In genomic region chr3:111688190-111688800, GRCh38 we compare ENCODE assay signal across 24 cellular contexts.
"Had no signal": no experiment of that assay in that cellular context is flagged by ENCODE, and none has a peak within 500 bp of the region (broad histone marks: within the 10 kb centered on the region; RNA-seq: fewer than 3 reads in every experiment).

No MANE protein-coding gene starts in this region.

- H2AFZ ChIP-seq: hepatocyte had no signal

- H3K9me3 Mint-ChIP-seq: naive B cell had no signal

- H3K27me3 Mint-ChIP-seq: naive B cell; stimulated activated naive B cell treated with anti-CD40 and anti-IgM and Interleukin-4, amounts not matched to agents 10 μg/mL and 1 μg/mL and 100 μg/mL, for 72 hours had no signal

- ATAC-seq: foreskin keratinocyte; psoas muscle; sciatic nerve; stimulated activated naive B cell treated with anti-CD40 and anti-IgM and Interleukin-4, amounts not matched to agents 10 μg/mL and 1 μg/mL and 100 μg/mL, for 72 hours had no signal

- H3K4me3 Mint-ChIP-seq: naive B cell; stimulated activated naive B cell treated with anti-CD40 and anti-IgM and Interleukin-4, amounts not matched to agents 10 μg/mL and 1 μg/mL and 100 μg/mL, for 72 hours had no signal

- H3K36me3 ChIP-seq: colonic mucosa, left ventricle myocardium inferior, neutrophil, spleen, stomach, thoracic aorta, transverse colon had no signal

- H3K4me3 ChIP-seq: colonic mucosa, hepatocyte, left ventricle myocardium inferior, lung, psoas muscle, spleen, stomach, thoracic aorta, transverse colon had no signal

- H3K4me2 ChIP-seq: hepatocyte had no signal

- H3K9me3 ChIP-seq: colonic mucosa, left ventricle myocardium inferior, neutrophil, psoas muscle, spleen, stomach, thoracic aorta, transverse colon had no signal

- H3K27ac ChIP-seq: colonic mucosa, foreskin keratinocyte, hepatocyte, left ventricle myocardium inferior, neutrophil, psoas muscle, spleen, stomach, thoracic aorta, transverse colon had no signal

- H3K27ac Mint-ChIP-seq: stimulated activated naive B cell treated with anti-CD40 and anti-IgM and Interleukin-4, amounts not matched to agents 10 μg/mL and 1 μg/mL and 100 μg/mL, for 72 hours had no signal

- DNase-seq: colonic mucosa; dermis blood vessel endothelial cell; foreskin keratinocyte; head of caudate nucleus; kidney glomerular epithelial cell; left ventricle myocardium inferior; mesenchymal stem cell; midbrain; naive B cell; psoas muscle; retina; spleen; stimulated activated CD4-positive, alpha-beta T cell treated with anti-CD3 and anti-CD28 coated beads, Interleukin-15, amount 100 ng/mL, for 24 hours; stimulated activated CD4-positive, alpha-beta T cell treated with anti-CD3 and anti-CD28 coated beads, Interleukin-1b, Interleukin-23, amount 100 ng/mL, for 48 hours; stimulated activated CD4-positive, alpha-beta T cell treated with anti-CD3 and anti-CD28 coated beads, Interleukin-4, amount 100 ng/mL, for 24 hours; stimulated activated naive B cell treated with anti-CD40 and anti-IgM and Interleukin-4, amounts not matched to agents 10 μg/mL and 1 μg/mL and 100 μg/mL, for 72 hours; stomach; substantia nigra; transverse colon had no signal

- H3K27me3 ChIP-seq: colonic mucosa, foreskin keratinocyte, hepatocyte, neutrophil, spleen, stomach, transverse colon had no signal

- H3K4me1 ChIP-seq: colonic mucosa, foreskin keratinocyte had no signal
